ENCODE assay signal across 1 cellular context in genomic region chr17:82599674-82600661, GRCh38.
TF ChIP-seq lines count a peak whose summit lies in the region.

No MANE protein-coding gene starts in this region.

TF ChIP-seq in A549, 52 proteins besides CTCF, POLR2A, EP300 and RAD21 (continued from another document):
- TF ChIP-seq PBX3 (IDR thresholded peaks at IDR 0.05) (0 out of 2 replicates have a peak, but pooled peaks have one; percentile 14), HOXB13 (CRISPR knock-in tag; IDR thresholded peaks at IDR 0.05; ENCODE audit: low read depth) (no peak), FOSL2 (IDR thresholded peaks at IDR 0.05) (no peak), FOSL2 (CRISPR knock-in tag; IDR thresholded peaks at IDR 0.05) (no peak)
